In the genomic region with DNA sequence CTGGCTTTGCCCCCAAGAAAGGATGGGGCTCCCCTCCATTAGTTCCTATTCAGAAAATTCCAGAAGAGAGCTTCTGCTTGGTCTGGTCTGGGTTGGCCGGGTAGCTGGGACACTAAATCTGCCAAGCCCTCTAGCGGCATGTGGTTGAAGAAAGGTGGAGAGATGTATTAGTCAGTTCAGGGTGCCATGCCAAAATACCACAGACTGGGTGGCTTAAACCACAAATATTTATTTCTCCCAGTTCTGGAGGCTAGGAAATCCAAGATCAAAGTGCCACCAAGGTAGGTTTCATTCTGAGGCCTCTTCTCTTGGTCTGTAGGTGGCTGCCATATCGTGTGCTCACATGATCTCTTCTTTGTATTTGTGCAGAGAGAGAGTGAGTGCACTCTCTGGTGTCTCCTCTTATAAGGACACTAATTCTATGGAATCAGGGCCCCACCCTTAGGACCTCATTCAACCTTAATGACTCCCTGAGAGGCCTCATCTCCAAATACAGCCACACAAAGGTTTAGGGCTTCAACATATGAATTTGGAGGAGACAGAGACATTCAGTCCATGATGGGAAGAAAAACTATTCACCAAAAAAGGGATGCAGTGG, we compare ENCODE assay signal across 17 cellular contexts. TPM values are rescaled to one million over a fixed set of nuclear protein-coding genes. Genes with fewer than 3 reads are reported as not detected.
A peak's percentile ranks its signal among the peaks of the same experiment; 100 is the strongest.
DNase-seq lines count a peak whose midpoint lies in the region; ATAC-seq and TF ChIP-seq lines count a peak whose summit lies in the region.
"Had no signal": no experiment of that assay in that cellular context is flagged by ENCODE, and none has a peak within 500 bp of the region (broad histone marks: within the 10 kb centered on the region; RNA-seq: fewer than 3 reads in every experiment).

No MANE protein-coding gene starts in this region.

- in situ Hi-C loops in astrocyte of the cerebellum (cut with HindIII; ENCODE audit: low sequenced_read_pairs) = no loop called here

- no peak overlapping the region for H3K4me3 ChIP-seq in astrocyte of the cerebellum (ENCODE audit: low read depth, low read length)
- H3K4me3 ChIP-seq: GM12878, heart right ventricle, prostate gland had no signal

- peak; percentile 31 for TF ChIP-seq CTCF in astrocyte of the cerebellum (IDR thresholded peaks at IDR 0.05; ENCODE audit: low read depth, low read length, missing control alignments)

- peak; percentile 53 for DNase-seq in Daoy (ENCODE audit: low read depth)
- peak; percentile 84 for DNase-seq in M059J (ENCODE audit: low read depth)
- DNase-seq in astrocyte of the cerebellum (ENCODE audit: low read depth) = peak; percentile 35
- DNase-seq in myocyte (ENCODE audit: low read depth) = peak; percentile 72
- no peak for DNase-seq in kidney glomerular epithelial cell (lab: John Stamatoyannopoulos, UW)
- DNase-seq in NCI-H82 (lab: John Stamatoyannopoulos, UW) = no peak
- DNase-seq: activated CD4-positive, CD25-positive, alpha-beta regulatory T cell; activated CD8-positive, alpha-beta memory T cell treated with anti-CD3 and anti-CD28 coated beads, Interleukin-2, amount 50 U/mL, for 48 hours; heart right ventricle; left colon; MV-4-11; NCI-H2171 had no signal

- ATAC-seq in HG03565 (IDR thresholded peaks at IDR 0.05; ENCODE audit: unreplicated experiment) (no peak), HG02623 (IDR thresholded peaks at IDR 0.05; ENCODE audit: unreplicated experiment) (no peak)
- ATAC-seq: activated naive CD4-positive, alpha-beta T cell treated with anti-CD3 and anti-CD28 coated beads, Interleukin-2, amount 50 U/mL, for 72 hours; GM12878; heart right ventricle; left colon had no signal

RNA-seq across cellular contexts. Expression of gene MTPAP, which starts 38.7 kb away (rescaled TPM):
- total RNA-seq in Daoy (2014; rRNA removed; shearing (Covaris generic)) = 6.5 and 12.7 TPM in 2 replicates
- 6.5 and 9.5 TPM in 2 replicates for total RNA-seq in M059J (2014; rRNA removed; shearing (Covaris generic))
- 18.3 and 21.0 TPM in 2 replicates for total RNA-seq in myocyte
- 7.5 TPM for polyA plus RNA-seq in myocyte (2012)

RNA-seq across cellular contexts. Expression of gene MAP3K8, which starts 46.2 kb away (rescaled TPM):
- total RNA-seq in Daoy (2014; rRNA removed; shearing (Covaris generic)) = 2.9 and 3.6 TPM in 2 replicates
- 0.76 and 3.3 TPM in 2 replicates for total RNA-seq in M059J (2014; rRNA removed; shearing (Covaris generic))
- 2.9 and 7.2 TPM in 2 replicates for total RNA-seq in myocyte
- polyA plus RNA-seq in myocyte (2012) = 1.5 TPM

Comparison
In these comparisons a context has a peak if more than half of its experiments do, and no peak if none do; other contexts are left out.
1. DNase-seq: peak in Daoy (single experiment), M059J (single experiment), astrocyte of the cerebellum (single experiment) and myocyte (single experiment); none in kidney glomerular epithelial cell (single experiment) and NCI-H82 (single experiment).